In the genomic region with DNA sequence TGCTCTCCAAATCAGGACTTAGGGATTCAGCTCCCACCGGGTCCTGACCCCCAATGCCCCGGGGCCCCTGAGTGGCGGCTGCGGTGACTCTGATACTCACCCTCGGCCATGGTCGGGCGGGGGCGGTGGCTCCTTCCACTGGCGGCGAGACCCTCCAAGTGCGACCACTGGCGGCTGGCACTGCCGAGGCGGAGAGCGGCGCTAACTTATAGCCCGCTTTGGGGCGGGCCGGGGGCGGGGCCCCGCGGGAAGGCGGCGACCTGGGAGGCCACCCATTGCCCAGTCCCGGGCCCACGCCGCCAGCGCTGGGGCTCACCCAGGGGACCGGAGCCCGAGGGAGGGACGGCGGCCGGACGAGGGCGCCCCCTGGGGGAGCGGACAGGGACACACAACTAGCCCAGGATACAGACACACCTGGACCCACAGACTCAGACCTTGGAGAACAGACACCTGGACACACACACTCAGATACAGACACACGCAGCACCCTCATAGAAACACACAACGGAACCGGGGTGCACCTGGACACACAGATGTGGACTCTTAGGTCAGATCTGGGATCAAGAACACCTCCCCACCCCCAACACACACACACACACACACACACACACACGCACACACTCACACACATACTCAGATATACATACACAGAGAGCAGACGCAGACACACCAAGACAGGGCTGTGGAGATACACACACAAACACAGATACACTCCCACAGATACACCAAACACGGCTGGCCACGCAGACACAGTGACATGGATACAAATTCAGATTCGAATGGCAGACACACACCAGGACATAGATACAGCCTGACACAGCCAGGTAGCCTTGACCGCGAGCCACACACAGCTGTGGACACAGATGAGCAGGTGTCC, we compare ENCODE assay signal across 8 cellular contexts. TPM values are rescaled to one million over a fixed set of nuclear protein-coding genes. Genes with fewer than 3 reads are reported as not detected.
A peak's percentile ranks its signal among the peaks of the same experiment; 100 is the strongest.
DNase-seq lines count a peak whose midpoint lies in the region; ATAC-seq and TF ChIP-seq lines count a peak whose summit lies in the region.

TSS of gene TGM2 (minus strand) at position 182 of the 877 bp plus-strand sequence. CDS start at position 110, 72 bp downstream.

- H3K4me3 ChIP-seq in AG04449 (ENCODE audit: low read depth, low read length) (peak within 1 kb of the TSS; percentile 49), adipocyte (ENCODE audit: low read length) (peak within 1 kb of the TSS; percentile 39), heart right ventricle (peak within 1 kb of the TSS; percentile 47 to 80 (median 68))

- POLR2A ChIA-PET in AG04449 (lab: Yijun Ruan, JAX): no interaction called here

- TF ChIP-seq CTCF in AG04449 (IDR thresholded peaks at IDR 0.05; ENCODE audit: insufficient read depth, low read length, missing control alignments) (peak; percentile 84), heart right ventricle (IDR thresholded peaks at IDR 0.05) (peak; percentile 84 to 94 (median 89))

- CTCF ChIA-PET in AG04449 (lab: Yijun Ruan, JAX): interaction anchor here (0.7 to 11.1 kb wide), 28 partner anchors 7 to 121 kb away, joined by 3 to 140 read pairs (median 5); no protein-coding TSS in a partner anchor

- H3K9ac ChIP-seq in adipocyte (ENCODE audit: low read length): no peak within 1 kb of the TSS

- H3K27me3 ChIP-seq in adipocyte (replicated peaks; ENCODE audit: control insufficient read depth, insufficient read depth, low read length) (no peaks in the 10 kb centered on the region), heart right ventricle (no peaks in the 10 kb centered on the region)

- H3K9me3 ChIP-seq in adipocyte (ENCODE audit: control insufficient read depth, low read length) (no peaks in the 10 kb centered on the region), heart right ventricle (no peaks in the 10 kb centered on the region)

- DNase-seq in AG04449 (ENCODE audit: low read depth, low spot score): no peak
- DNase-seq in HK-2 (ENCODE audit: unreplicated experiment): peak; percentile 95
- DNase-seq in SHP77 (lab: John Stamatoyannopoulos, UW): peak; percentile 29 to 37
- peak; percentile 93 for DNase-seq in adipocyte (ENCODE audit: low read depth)
- DNase-seq in heart right ventricle: peak; percentile 83 to 88
- no peak for DNase-seq in pulmonary artery endothelial cell (ENCODE audit: low read depth, low spot score)

- intact Hi-C loops in heart right ventricle (cut with DNase I): loop anchor here (1.0 to 5.0 kb wide), 11 partner anchors 52 to 598 kb away; no protein-coding TSS in a partner anchor

- WGBS in heart right ventricle, 2 donors: 15% methylated on average over 42 to 46 of the region's 46 CpGs

- peak within 1 kb of the TSS; percentile 71 to 96 (median 90) for H3K27ac ChIP-seq in heart right ventricle

- H3K36me3 ChIP-seq in adipocyte (ENCODE audit: control insufficient read depth, insufficient read depth, low read length, severe bottlenecking): no peaks in the 10 kb centered on the region
- H3K36me3 ChIP-seq in heart right ventricle: peaks cover 0 to 16% (median 7%) of the 10 kb centered on the region in 9 donors

- ATAC-seq in GM18867 (IDR thresholded peaks at IDR 0.05; ENCODE audit: unreplicated experiment): peak; percentile 85
- ATAC-seq in heart right ventricle: peak; percentile 83 to 93 (median 92)
- ATAC-seq in HG02852 (IDR thresholded peaks at IDR 0.05; ENCODE audit: unreplicated experiment): no peak

- H3K4me1 ChIP-seq in adipocyte (ENCODE audit: control insufficient read depth, insufficient read depth, low read length) (peaks cover 22% of the 10 kb centered on the region), heart right ventricle (peaks cover 24 to 81% (median 51%) of the 10 kb centered on the region in 9 donors)

RNA-seq across cellular contexts. Expression of gene TGM2, which starts in this region (rescaled TPM):
- total RNA-seq in heart right ventricle (100 to 1,000 TPM; 279 to 993 (median 472) TPM), pulmonary artery endothelial cell (390 and 674 TPM in 2 replicates)
- polyA plus RNA-seq in heart right ventricle: 100 to 1,000 TPM; 146 to 475 TPM

Comparison
In these comparisons a context has a peak if more than half of its experiments do, and no peak if none do; other contexts are left out.
1. DNase-seq: peak in HK-2 (single experiment), SHP77 (2 of 2), adipocyte (single experiment) and heart right ventricle (2 of 2); none in AG04449 (single experiment) and pulmonary artery endothelial cell (single experiment).
2. Peak in every context shown above with its lines, with median percentiles within 50 percentile points of each other: H3K4me3 ChIP-seq.